ENCODE assay signal across 2 cellular contexts in the genomic region with DNA sequence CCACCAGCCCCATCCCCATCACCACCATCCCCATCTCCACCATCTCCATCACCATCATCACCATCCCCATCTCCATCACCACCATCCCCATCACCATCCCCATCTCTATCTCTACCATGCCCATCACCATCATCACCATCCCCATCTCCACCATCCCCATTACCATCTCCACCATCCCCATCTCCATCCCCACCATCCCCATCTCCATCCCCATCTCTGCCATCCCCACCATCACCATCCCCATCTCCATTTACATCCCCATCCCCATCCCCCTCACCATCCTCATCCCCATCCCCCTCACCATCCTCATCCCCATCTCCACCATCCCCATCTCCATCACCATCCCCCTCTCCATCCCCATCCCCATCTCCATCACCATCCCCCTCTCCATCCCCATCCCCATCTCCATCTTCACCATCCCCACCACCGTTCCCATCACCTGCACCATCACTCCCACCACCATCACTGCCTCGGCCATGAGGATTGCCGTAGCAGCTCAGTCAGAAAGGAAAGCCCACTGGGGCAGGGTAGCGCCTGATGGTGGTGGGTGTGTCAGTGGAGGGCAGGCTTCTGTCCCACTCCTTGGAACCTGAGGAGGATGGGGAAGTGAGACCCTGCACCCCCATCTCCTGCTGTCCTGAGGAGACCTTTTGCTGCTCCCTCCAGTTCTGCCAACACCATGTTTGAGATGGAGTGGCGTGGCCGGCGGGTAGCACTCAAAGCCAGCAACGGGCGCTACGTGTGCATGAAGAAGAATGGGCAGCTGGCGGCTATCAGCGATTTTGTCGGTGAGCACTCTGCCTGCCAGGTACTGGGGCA.
TF ChIP-seq lines count a peak whose summit lies in the region.

No MANE protein-coding gene starts in this region.

TF ChIP-seq in HepG2, 621 proteins besides CTCF, POLR2A, EP300 and RAD21:
- TF ChIP-seq HNRNPK (IDR thresholded peaks at IDR 0.05; ENCODE audit: low read depth, low read length, poor library complexity, severe bottlenecking): peak; percentile 32
- TF ChIP-seq, protein P1, sequence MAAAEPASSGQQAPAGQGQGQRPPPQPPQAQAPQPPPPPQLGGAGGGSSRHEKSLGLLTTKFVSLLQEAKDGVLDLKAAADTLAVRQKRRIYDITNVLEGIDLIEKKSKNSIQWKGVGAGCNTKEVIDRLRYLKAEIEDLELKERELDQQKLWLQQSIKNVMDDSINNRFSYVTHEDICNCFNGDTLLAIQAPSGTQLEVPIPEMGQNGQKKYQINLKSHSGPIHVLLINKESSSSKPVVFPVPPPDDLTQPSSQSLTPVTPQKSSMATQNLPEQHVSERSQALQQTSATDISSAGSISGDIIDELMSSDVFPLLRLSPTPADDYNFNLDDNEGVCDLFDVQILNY (CRISPR knock-in tag; conservative IDR thresholded peaks at IDR 0.05): no peak
- no peak for TF ChIP-seq ZIK1 (CRISPR knock-in tag; IDR thresholded peaks at IDR 0.05; ENCODE audit: borderline replicate concordance, low read depth)
- peak; percentile 14 for TF ChIP-seq AGO2 (optimal IDR thresholded peaks at IDR 0.05; ENCODE audit: low read depth, low read length)
- peak; percentile 70; the same call in 1 of the 2 replicates for TF ChIP-seq ZNF280B (CRISPR knock-in tag; IDR thresholded peaks at IDR 0.05; ENCODE audit: borderline replicate concordance)
- peak; percentile 34; the same call in 1 of the 2 replicates for TF ChIP-seq HNRNPL (IDR thresholded peaks at IDR 0.05; ENCODE audit: low read depth, low read length)
- peak; percentile 36 for TF ChIP-seq PCBP2 (optimal IDR thresholded peaks at IDR 0.05; ENCODE audit: low read depth, low read length, poor library complexity, severe bottlenecking)
- TF ChIP-seq SSRP1 (CRISPR knock-in tag; IDR thresholded peaks at IDR 0.05): peak; percentile 57; the same call in 1 of the 2 replicates
- peak; percentile 79 for TF ChIP-seq RBM22 (optimal IDR thresholded peaks at IDR 0.05; ENCODE audit: low read length)

TF ChIP-seq in IMR-90, 13 proteins besides CTCF, POLR2A, EP300 and RAD21:
- TF ChIP-seq MAFK (IDR thresholded peaks at IDR 0.05; ENCODE audit: low read depth, low read length): no peak
- no peak for TF ChIP-seq ELK1 (IDR thresholded peaks at IDR 0.05; ENCODE audit: borderline replicate concordance, low read depth, low read length)
- TF ChIP-seq SMC3 (IDR thresholded peaks at IDR 0.05; ENCODE audit: low read depth, low read length): no peak
- TF ChIP-seq MXI1 (IDR thresholded peaks at IDR 0.05; ENCODE audit: borderline replicate concordance, low read depth, low read length): no peak
- no peak for TF ChIP-seq CHD1 (IDR thresholded peaks at IDR 0.05; ENCODE audit: low read depth, low read length)
- TF ChIP-seq FOS (IDR thresholded peaks at IDR 0.05; ENCODE audit: low read depth, low read length): no peak
- no peak for TF ChIP-seq USF2 (IDR thresholded peaks at IDR 0.05; ENCODE audit: low read depth, low read length)
- TF ChIP-seq MAZ (IDR thresholded peaks at IDR 0.05; ENCODE audit: borderline replicate concordance, low read depth, low read length): no peak
- no peak for TF ChIP-seq BHLHE40 (IDR thresholded peaks at IDR 0.05; ENCODE audit: low read depth, low read length)
- TF ChIP-seq CEBPB (IDR thresholded peaks at IDR 0.05; ENCODE audit: low read depth, low read length): no peak
- no peak for TF ChIP-seq RFX5 (IDR thresholded peaks at IDR 0.05; ENCODE audit: low read depth, low read length)
